ENCODE assay signal across 21 cellular contexts in the genomic region with DNA sequence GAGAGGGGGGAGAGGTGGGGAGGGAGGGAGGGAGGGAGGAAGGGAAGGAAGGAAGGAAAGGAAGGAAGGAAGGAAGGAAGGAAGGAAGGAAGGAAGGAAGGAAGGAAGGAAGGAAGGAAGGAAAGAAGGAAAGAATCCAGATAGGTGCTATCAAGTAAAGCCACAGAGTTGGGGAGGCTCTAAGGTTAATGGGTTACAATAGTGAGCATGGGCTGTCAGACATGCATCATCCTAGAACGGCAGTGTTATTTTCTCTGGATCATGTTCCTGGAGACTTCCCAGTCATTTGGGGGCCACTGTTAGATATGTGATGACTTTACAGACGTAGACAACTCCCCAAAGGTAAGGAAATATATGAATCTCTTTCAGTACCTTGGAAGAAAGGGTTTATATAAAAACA. TPM values are rescaled to one million over a fixed set of nuclear protein-coding genes. Genes with fewer than 3 reads are reported as not detected.
"Had no signal": no experiment of that assay in that cellular context is flagged by ENCODE, and none has a peak within 500 bp of the region (broad histone marks: within the 10 kb centered on the region; RNA-seq: fewer than 3 reads in every experiment).

No MANE protein-coding gene starts in this region.

- H3K4me2 ChIP-seq: SK-N-SH had no signal

- DNase-seq: Karpas-422, KBM-7, NCI-H1092 treated with DMSO at 0.1 percent for 48 hours, NCI-H1417, NCI-H1436 treated with DMSO at 0.1 percent for 48 hours, NCI-H1694, NCI-H187 treated with DMSO at 0.1 percent for 48 hours, NCI-H2029 treated with DMSO at 0.1 percent for 48 hours, NCI-H2171 treated with DMSO at 0.1 percent for 48 hours, NCI-H345, NCI-H524, NCI-H526 treated with DMSO at 0.1 percent for 48 hours, NCI-H774, Right ventricle myocardium superior, RPMI8226, SIG-M5, SK-N-SH, T-helper 1 cell had no signal

- H3K27ac ChIP-seq: HL-60, SJSA1 had no signal

- H3K27me3 ChIP-seq: SJSA1 had no signal

- H3K4me3 ChIP-seq: SJSA1 had no signal

- H3K36me3 ChIP-seq: SJSA1 had no signal

- H3K9ac ChIP-seq: SK-N-SH had no signal

RNA-seq across cellular contexts. Expression of a gene that starts 31.1 kb away (rescaled TPM):
- total RNA-seq: NCI-H460 had no signal
